1 cellular context compared by ENCODE assay signal in the genomic region with DNA sequence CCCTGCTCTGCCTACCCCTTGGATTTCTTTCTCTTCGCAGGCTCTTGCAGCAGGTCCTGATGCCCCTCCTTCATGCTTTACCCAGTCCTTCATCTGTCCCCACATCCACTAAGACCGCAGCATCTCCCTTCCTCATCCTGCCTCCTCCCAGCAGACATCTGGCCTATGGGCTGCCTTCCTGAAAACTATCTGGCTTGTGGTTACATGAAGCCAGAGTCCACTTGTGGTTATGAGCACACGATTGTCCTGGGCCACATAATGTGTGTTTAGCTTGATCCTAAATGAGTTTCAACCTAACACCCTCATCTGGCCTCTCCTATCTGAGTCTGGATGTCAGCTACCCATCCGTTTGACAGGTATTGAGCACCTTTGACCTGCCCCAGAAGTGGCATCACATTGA.
TF ChIP-seq lines count a peak whose summit lies in the region.

No MANE protein-coding gene starts in this region.

TF ChIP-seq in H1, 55 proteins besides CTCF, POLR2A, EP300 and RAD21:
- TF ChIP-seq POLR2AphosphoS5 (IDR thresholded peaks at IDR 0.05; ENCODE audit: low read depth, low read length) (no peak), POU5F1 (IDR thresholded peaks at IDR 0.05; ENCODE audit: low read depth, low read length) (no peak), TBP (IDR thresholded peaks at IDR 0.05; ENCODE audit: low read depth, low read length) (no peak), HDAC2 (IDR thresholded peaks at IDR 0.05; ENCODE audit: borderline replicate concordance in 1 of 2, low read depth in 2 of 2, low read length in 2 of 2) (no peak), CBX5 (IDR thresholded peaks at IDR 0.05; ENCODE audit: low read depth, low read length) (no peak), ZNF274 (IDR thresholded peaks at IDR 0.05; ENCODE audit: borderline replicate concordance, extremely low read depth, low read length) (no peak), TCF12 (IDR thresholded peaks at IDR 0.05; ENCODE audit: low read depth, low read length) (no peak), KDM1A (IDR thresholded peaks at IDR 0.05; ENCODE audit: borderline replicate concordance, low read length) (no peak), SIN3A (conservative IDR thresholded peaks at IDR 0.05 in 1 of 2, IDR thresholded peaks at IDR 0.05 in 1 of 2; ENCODE audit: low read depth in 1 of 2, low read length in 2 of 2) (no peak), EZH2 (IDR thresholded peaks at IDR 0.05; ENCODE audit: low read depth, low read length, severe bottlenecking) (no peak), SIX5 (IDR thresholded peaks at IDR 0.05; ENCODE audit: low read depth, low read length) (no peak), BACH1 (IDR thresholded peaks at IDR 0.05; ENCODE audit: low read length) (no peak), MAFK (IDR thresholded peaks at IDR 0.05; ENCODE audit: low read depth, low read length) (no peak), ASH2L (IDR thresholded peaks at IDR 0.05; ENCODE audit: low read length) (no peak)
- TF ChIP-seq, protein P1, sequence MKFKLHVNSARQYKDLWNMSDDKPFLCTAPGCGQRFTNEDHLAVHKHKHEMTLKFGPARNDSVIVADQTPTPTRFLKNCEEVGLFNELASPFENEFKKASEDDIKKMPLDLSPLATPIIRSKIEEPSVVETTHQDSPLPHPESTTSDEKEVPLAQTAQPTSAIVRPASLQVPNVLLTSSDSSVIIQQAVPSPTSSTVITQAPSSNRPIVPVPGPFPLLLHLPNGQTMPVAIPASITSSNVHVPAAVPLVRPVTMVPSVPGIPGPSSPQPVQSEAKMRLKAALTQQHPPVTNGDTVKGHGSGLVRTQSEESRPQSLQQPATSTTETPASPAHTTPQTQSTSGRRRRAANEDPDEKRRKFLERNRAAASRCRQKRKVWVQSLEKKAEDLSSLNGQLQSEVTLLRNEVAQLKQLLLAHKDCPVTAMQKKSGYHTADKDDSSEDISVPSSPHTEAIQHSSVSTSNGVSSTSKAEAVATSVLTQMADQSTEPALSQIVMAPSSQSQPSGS (IDR thresholded peaks at IDR 0.05; ENCODE audit: low read length), result no peak
